Comparison of ENCODE assay signal across 8 cellular contexts in genomic region chr13:97257800-97258799, GRCh38. TPM values are rescaled to one million over a fixed set of nuclear protein-coding genes. Genes with fewer than 3 reads are reported as not detected.
DNase-seq lines count a peak whose midpoint lies in the region; ATAC-seq and TF ChIP-seq lines count a peak whose summit lies in the region.

No MANE protein-coding gene starts in this region.

- H3K36me3 ChIP-seq in OCI-LY3 (replicated peaks; ENCODE audit: low read depth, low read length) (no peaks in the 10 kb centered on the region), lower lobe of right lung (no peaks in the 10 kb centered on the region)

- no peak overlapping the region for H2AFZ ChIP-seq in OCI-LY3 (ENCODE audit: low read depth, low read length)

- ATAC-seq in Right ventricle myocardium inferior (peak; percentile 61), HG02678 (IDR thresholded peaks at IDR 0.05; ENCODE audit: unreplicated experiment) (peak; percentile 64), lower lobe of right lung (peak; percentile 73 to 85)

- H3K27ac ChIP-seq in OCI-LY3 (ENCODE audit: low read length) (no peak overlapping the region), lower lobe of right lung (peak overlapping the region; percentile 56)

- peak overlapping the region; percentile 43 for H3K4me2 ChIP-seq in OCI-LY3 (ENCODE audit: low read length)

- intact Hi-C loops in Right ventricle myocardium inferior (cut with DNase I): loop anchor here (2.0 kb wide), 1 partner anchor 31 kb away; no protein-coding TSS in a partner anchor
- intact Hi-C loops in cardiac septum (cut with DNase I): loop anchor here (2.0 to 5.0 kb wide), 3 partner anchors 15 to 84 kb away; partner anchors contain the start of gene MBNL2
- intact Hi-C loops in lower lobe of right lung (cut with DNase I): no loop called here

- H3K9ac ChIP-seq in OCI-LY3 (ENCODE audit: low read length): no peak overlapping the region

- peaks cover 66% of the 10 kb centered on the region for H4K20me1 ChIP-seq in OCI-LY3 (ENCODE audit: insufficient read depth, low read length)

- TF ChIP-seq CTCF in OCI-LY3 (IDR thresholded peaks at IDR 0.05; ENCODE audit: low read depth, low read length) (no peak), lower lobe of right lung (IDR thresholded peaks at IDR 0.05) (no peak)

- H3K4me1 ChIP-seq in OCI-LY3 (ENCODE audit: low read length) (peaks cover 37% of the 10 kb centered on the region), lower lobe of right lung (peaks cover 78% of the 10 kb centered on the region)

- H3K4me3 ChIP-seq in OCI-LY3 (ENCODE audit: low read length): no peak overlapping the region
- H3K4me3 ChIP-seq in lower lobe of right lung: no peak overlapping the region

- DNase-seq in Right ventricle myocardium inferior (ENCODE audit: missing footprints) (peak; percentile 71), cardiac septum (ENCODE audit: low spot score) (no peak), dedifferentiated amniotic fluid mesenchymal stem cell (ENCODE audit: extremely low spot score) (peak; percentile 86), lower lobe of right lung (no peak), NCI-H510A treated with DMSO at 0.1 percent for 48 hours (lab: John Stamatoyannopoulos, UW) (no peak), NCI-H187 treated with DMSO at 0.1 percent for 48 hours (lab: John Stamatoyannopoulos, UW) (no peak)

- no peaks in the 10 kb centered on the region for H3K79me2 ChIP-seq in OCI-LY3 (ENCODE audit: low read length)

- H3K9me3 ChIP-seq in OCI-LY3 (ENCODE audit: insufficient read depth, low read length) (no peaks in the 10 kb centered on the region), lower lobe of right lung (no peaks in the 10 kb centered on the region)

- H3K27me3 ChIP-seq in OCI-LY3 (ENCODE audit: low read depth, low read length) (no peaks in the 10 kb centered on the region), lower lobe of right lung (ENCODE audit: low read depth) (no peaks in the 10 kb centered on the region)

RNA-seq across cellular contexts. Expression of gene MBNL2, which starts 36.0 kb away (rescaled TPM):
- total RNA-seq in Right ventricle myocardium inferior: 69.1 TPM
- 67.6 TPM for total RNA-seq in cardiac septum
- total RNA-seq in lower lobe of right lung: 58.2 TPM

Comparison
In these comparisons a context has a peak if more than half of its experiments do, and no peak if none do; other contexts are left out.
1. DNase-seq: peak in Right ventricle myocardium inferior (single experiment) and dedifferentiated amniotic fluid mesenchymal stem cell (single experiment); none in cardiac septum (single experiment), lower lobe of right lung (single experiment), NCI-H510A treated with DMSO at 0.1 percent for 48 hours (single experiment) and NCI-H187 treated with DMSO at 0.1 percent for 48 hours (single experiment).
2. Peak in every context shown above with its lines, with median percentiles within 50 percentile points of each other: ATAC-seq.